ENCODE assay signal across 8 cellular contexts in genomic region chr9:93577940-93578682, GRCh38. TPM values are rescaled to one million over a fixed set of nuclear protein-coding genes. Genes with fewer than 3 reads are reported as not detected.
DNase-seq lines count a peak whose midpoint lies in the region; ATAC-seq, FAIRE-seq and TF ChIP-seq lines count a peak whose summit lies in the region.

No MANE protein-coding gene starts in this region.

- peak overlapping the region; percentile 88 for H3K4me2 ChIP-seq in endothelial cell of umbilical vein (ENCODE audit: insufficient read depth, low read length)

- intact Hi-C loops in Caco-2 (cut with micrococcal nuclease; ENCODE audit: unreplicated experiment), result no loop called here
- intact Hi-C loops in endothelial cell of umbilical vein (cut with micrococcal nuclease), result no loop called here

- TF ChIP-seq CTCF in Caco-2 (IDR thresholded peaks at IDR 0.05; ENCODE audit: insufficient read depth in 1 of 2, low read depth in 1 of 2, low read length in 1 of 2, severe bottlenecking in 1 of 2, unreplicated experiment in 1 of 2), result no peak
- no peak for TF ChIP-seq CTCF in Peyer's patch (IDR thresholded peaks at IDR 0.05)
- TF ChIP-seq CTCF in endothelial cell of umbilical vein (IDR thresholded peaks at IDR 0.05; ENCODE audit: extremely low read depth in 1 of 2, insufficient read depth in 1 of 2, low read depth in 1 of 2, low read length in 2 of 2), result no peak
- no peak for TF ChIP-seq CTCF in GM20000 (IDR thresholded peaks at IDR 0.05; ENCODE audit: extremely low read depth, missing control alignments)

- dilution Hi-C loops in endothelial cell of umbilical vein (cut with MboI; ENCODE audit: extremely low pct_ligation_motif_present, low sequenced_read_pairs), result no loop called here

- no peaks in the 10 kb centered on the region for H3K9me3 Mint-ChIP-seq in Caco-2 (ENCODE audit: unreplicated experiment)

- CTCF ChIA-PET in Caco-2 (lab: Charles Lee), result no interaction called here
- CTCF ChIA-PET in endothelial cell of umbilical vein (lab: Charles Lee), result interaction anchor here (1.1 to 3.2 kb wide), 2 partner anchors 10 to 12 kb away, joined by 3 to 22 read pairs; no protein-coding TSS in a partner anchor

- H3K27ac Mint-ChIP-seq in Caco-2 (ENCODE audit: unreplicated experiment), result peak overlapping the region; percentile 55

- H3K4me3 ChIP-seq in Caco-2 (ENCODE audit: low read depth, low read length), result no peak overlapping the region; the same call in 1 of the 2 replicates
- H3K4me3 ChIP-seq in Peyer's patch, result peak overlapping the region; percentile 78 to 99 (median 94)
- peak overlapping the region in 2 of 3 experiments; percentile 67 to 70 for H3K4me3 ChIP-seq in endothelial cell of umbilical vein (replicated peaks in 1 of 3; ENCODE audit: insufficient read depth in 1 of 3, low read depth in 1 of 3, low read length in 3 of 3)
- peak overlapping the region; percentile 66 for H3K4me3 ChIP-seq in neuron (ENCODE audit: low read length)

- H4K20me1 ChIP-seq in endothelial cell of umbilical vein (replicated peaks; ENCODE audit: control insufficient read depth, extremely low read depth, insufficient read depth, low read length), result no peaks in the 10 kb centered on the region

- H3K9me3 ChIP-seq in Caco-2, result no peaks in the 10 kb centered on the region
- no peaks in the 10 kb centered on the region for H3K9me3 ChIP-seq in Peyer's patch
- no peaks in the 10 kb centered on the region for H3K9me3 ChIP-seq in endothelial cell of umbilical vein (replicated peaks; ENCODE audit: control insufficient read depth, insufficient read depth, low read length)
- peaks cover 6% of the 10 kb centered on the region for H3K9me3 ChIP-seq in neuron (ENCODE audit: low read length)

- H3K27ac ChIP-seq in Peyer's patch (peak overlapping the region in 3 of 4 donors; percentile 69 to 95 (median 89)), endothelial cell of umbilical vein (ENCODE audit: insufficient read depth, low read depth, low read length) (no peak overlapping the region)

- H3K79me2 ChIP-seq in endothelial cell of umbilical vein (ENCODE audit: control insufficient read depth, insufficient read depth, low read length), result peaks cover 35% of the 10 kb centered on the region

- peaks cover 11% of the 10 kb centered on the region for H3K4me1 ChIP-seq in Caco-2
- peaks cover 0 to 66% (median 12%) of the 10 kb centered on the region in 4 donors for H3K4me1 ChIP-seq in Peyer's patch
- H3K4me1 ChIP-seq in endothelial cell of umbilical vein (ENCODE audit: control insufficient read depth, extremely low read depth, insufficient read depth, low read length), result peaks cover 13% of the 10 kb centered on the region
- peaks cover 25% of the 10 kb centered on the region for H3K4me1 ChIP-seq in neuron (ENCODE audit: insufficient read depth, low read length)

- no peak for TF ChIP-seq POLR2A in Peyer's patch (IDR thresholded peaks at IDR 0.05)
- no peak for TF ChIP-seq POLR2A in endothelial cell of umbilical vein (IDR thresholded peaks at IDR 0.05; ENCODE audit: low read depth, low read length)

- peak overlapping the region; percentile 68 for H3K4me3 Mint-ChIP-seq in Caco-2 (ENCODE audit: unreplicated experiment)

- no peak for ATAC-seq in GM19467 (IDR thresholded peaks at IDR 0.05; ENCODE audit: unreplicated experiment)

- POLR2A ChIA-PET in Caco-2 (lab: Charles Lee) (no interaction called here), endothelial cell of umbilical vein (lab: Charles Lee) (no interaction called here)

- H3K36me3 ChIP-seq in Caco-2 (ENCODE audit: control insufficient read depth, insufficient read depth, low read length) (no peaks in the 10 kb centered on the region), Peyer's patch (no peaks in the 10 kb centered on the region), endothelial cell of umbilical vein (ENCODE audit: control insufficient read depth in 2 of 2, extremely low read depth in 1 of 2, insufficient read depth in 2 of 2, low read length in 2 of 2) (no peaks in the 10 kb centered on the region), neuron (ENCODE audit: insufficient read depth, low read length) (no peaks in the 10 kb centered on the region)

- peaks cover 14% of the 10 kb centered on the region for H3K4me1 Mint-ChIP-seq in Caco-2 (ENCODE audit: low read depth, unreplicated experiment)

- no peaks in the 10 kb centered on the region for H3K36me3 Mint-ChIP-seq in Caco-2 (ENCODE audit: insufficient read depth, unreplicated experiment)

- FAIRE-seq in endothelial cell of umbilical vein (lab: Jason Lieb, UNC), result no peak

- H3K9ac ChIP-seq in endothelial cell of umbilical vein (replicated peaks; ENCODE audit: extremely low read depth, insufficient read depth, low read length), result no peak overlapping the region

- BruUV-seq in Caco-2 (replicated peaks; lab: Mats Ljungman, UMichigan) (no TSS peak), endothelial cell of umbilical vein (replicated peaks; lab: Mats Ljungman, UMichigan) (TSS peak; percentile 15)

- DNase-seq in Caco-2 (no peak), Peyer's patch (peak in 2 of 3 donors; percentile 45 to 51), endothelial cell of umbilical vein (ENCODE audit: low read depth, low spot score) (peak; percentile 21), ureter (ENCODE audit: low spot score) (no peak), GM20000 (ENCODE audit: low spot score) (no peak), activated gamma-delta T cell (lab: John Stamatoyannopoulos, UW) (no peak)

- H3K27me3 ChIP-seq in Caco-2 (replicated peaks; ENCODE audit: control insufficient read depth, insufficient read depth, low read length), result no peaks in the 10 kb centered on the region
- no peaks in the 10 kb centered on the region for H3K27me3 ChIP-seq in Peyer's patch
- no peaks in the 10 kb centered on the region for H3K27me3 ChIP-seq in endothelial cell of umbilical vein (ENCODE audit: control insufficient read depth in 2 of 2, insufficient read depth in 2 of 2, low read length in 2 of 2)
- no peaks in the 10 kb centered on the region for H3K27me3 ChIP-seq in neuron (ENCODE audit: insufficient read depth, low read length)

- no peak overlapping the region for H2AFZ ChIP-seq in endothelial cell of umbilical vein (ENCODE audit: low read depth, low read length)
- H2AFZ ChIP-seq in neuron (ENCODE audit: low read depth, low read length), result no peak overlapping the region

- no peaks in the 10 kb centered on the region for H3K9me1 ChIP-seq in endothelial cell of umbilical vein (replicated peaks; ENCODE audit: control insufficient read depth, extremely low read depth, insufficient read depth, low read length)

- H3K27me3 Mint-ChIP-seq in Caco-2 (ENCODE audit: insufficient read depth, unreplicated experiment), result no peaks in the 10 kb centered on the region

TF ChIP-seq in endothelial cell of umbilical vein, 7 proteins besides CTCF, POLR2A, EP300 and RAD21:
- TF ChIP-seq MAX (IDR thresholded peaks at IDR 0.05; ENCODE audit: insufficient read depth, insufficient read length) (no peak), FOS (IDR thresholded peaks at IDR 0.05; ENCODE audit: borderline replicate concordance, insufficient read depth, low read length) (no peak), MYC (IDR thresholded peaks at IDR 0.05; ENCODE audit: low read depth, low read length) (no peak), EZH2 (IDR thresholded peaks at IDR 0.05; ENCODE audit: borderline replicate concordance, low read depth, low read length, severe bottlenecking) (no peak), GATA2 (IDR thresholded peaks at IDR 0.05; ENCODE audit: insufficient read depth, insufficient read length, low read depth, low read length) (no peak), JUN (IDR thresholded peaks at IDR 0.05; ENCODE audit: borderline replicate concordance, insufficient read depth, insufficient read length, low read depth) (no peak), POLR2AphosphoS5 (IDR thresholded peaks at IDR 0.05; ENCODE audit: insufficient read depth, low read depth, low read length) (no peak)

RNA-seq across cellular contexts. Expression of gene PHF2, which starts 1.7 kb away (rescaled TPM):
- total RNA-seq in Caco-2 (2022) (10.2 and 10.3 TPM in 2 replicates), Peyer's patch (10 to 100 TPM; 12.3 to 26.4 (median 19.5) TPM), endothelial cell of umbilical vein (21.5 and 22.5 TPM in 2 replicates), ureter (34.6 TPM)
- polyA plus RNA-seq in endothelial cell of umbilical vein, result 8.8 and 9.8 TPM in 2 replicates
- polyA plus RNA-seq in endothelial cell of umbilical vein (2011; cell fraction: cytosol; rRNA removed), result 10.0 and 11.0 TPM in 2 replicates
- polyA plus RNA-seq in endothelial cell of umbilical vein (2011; cell fraction: nucleus; rRNA removed), result 19.3 and 19.7 TPM in 2 replicates
- polyA plus RNA-seq in endothelial cell of umbilical vein (2012), result 11.5 and 13.3 TPM in 2 replicates
- polyA minus RNA-seq in endothelial cell of umbilical vein, result 9.1 and 9.7 TPM in 2 replicates
- polyA minus RNA-seq in endothelial cell of umbilical vein (2011; cell fraction: cytosol; rRNA and poly(A)+ RNA removed), result 3.9 TPM
- polyA minus RNA-seq in endothelial cell of umbilical vein (2011; cell fraction: nucleus; rRNA and poly(A)+ RNA removed), result 6.7 and 8.4 TPM in 2 replicates

Comparison
In these comparisons a context has a peak if more than half of its experiments do, and no peak if none do; other contexts are left out.
1. DNase-seq: peak in Peyer's patch (2 of 3) and endothelial cell of umbilical vein (single experiment); none in Caco-2 (0 of 2), ureter (single experiment), GM20000 (single experiment) and activated gamma-delta T cell (single experiment).